ENCODE assay signal across 8 cellular contexts in genomic region chr16:275786-276232, GRCh38. TPM values are rescaled to one million over a fixed set of nuclear protein-coding genes. Genes with fewer than 3 reads are reported as not detected.
DNase-seq lines count a peak whose midpoint lies in the region; ATAC-seq, FAIRE-seq and TF ChIP-seq lines count a peak whose summit lies in the region.
"Had no signal": no experiment of that assay in that cellular context is flagged by ENCODE, and none has a peak within 500 bp of the region (broad histone marks: within the 10 kb centered on the region; RNA-seq: fewer than 3 reads in every experiment).

RGS11 (minus strand) TSS chr16:275944; CDS start chr16:275911, 33 bp downstream.

- no peaks in the 10 kb centered on the region for H3K9me3 ChIP-seq in HUES6 (ENCODE audit: control insufficient read depth, insufficient read depth, low read depth, low read length)
- H3K9me3 ChIP-seq in mammary epithelial cell (replicated peaks; ENCODE audit: insufficient read depth, low read length): no peaks in the 10 kb centered on the region
- no peaks in the 10 kb centered on the region for H3K9me3 ChIP-seq in keratinocyte (ENCODE audit: control insufficient read depth, low read depth, low read length)

- CTCF ChIA-PET in mammary epithelial cell (lab: Charles Lee; ENCODE audit: low non-redundant PET): no interaction called here

- dilution Hi-C loops in mammary epithelial cell (cut with HindIII; ENCODE audit: low sequenced_read_pairs) (no loop called here), keratinocyte (cut with MboI; ENCODE audit: extremely low pct_ligation_motif_present, low sequenced_read_pairs) (no loop called here)

- no peaks in the 10 kb centered on the region for H3K9me1 ChIP-seq in keratinocyte (ENCODE audit: control insufficient read depth, extremely low read depth, insufficient read depth, low read length)

- no CpG with 5 or more reads among the region's 56 CpGs for whole genome bisulfite sequencing in mammary epithelial cell (ENCODE audit: low coverage, missing lambda C conversion rate)

- no peaks in the 10 kb centered on the region for H3K36me3 Mint-ChIP-seq in stimulated activated naive B cell treated with anti-CD40 and anti-IgM and Interleukin-4, amounts not matched to agents 10 μg/mL and 1 μg/mL and 100 μg/mL, for 72 hours

- BruUV-seq in mammary epithelial cell (replicated peaks; lab: Mats Ljungman, UMichigan): no TSS peak

- ATAC-seq in stimulated activated naive B cell treated with anti-CD40 and anti-IgM and Interleukin-4, amounts not matched to agents 10 μg/mL and 1 μg/mL and 100 μg/mL, for 72 hours (replicated peaks): peak in 1 of 2 donors; percentile 13
- ATAC-seq in GM21367 (IDR thresholded peaks at IDR 0.05; ENCODE audit: unreplicated experiment): no peak
- no peak for ATAC-seq in HG03342 (IDR thresholded peaks at IDR 0.05; ENCODE audit: unreplicated experiment)

- H3K9ac ChIP-seq in HUES6 (ENCODE audit: low read length) (no peak within 1 kb of the TSS), mammary epithelial cell (ENCODE audit: insufficient read depth, low read length) (no peak within 1 kb of the TSS), keratinocyte (ENCODE audit: control insufficient read depth, extremely low read depth, insufficient read depth, low read length) (no peak within 1 kb of the TSS)

- H3K4me3 Mint-ChIP-seq in stimulated activated naive B cell treated with anti-CD40 and anti-IgM and Interleukin-4, amounts not matched to agents 10 μg/mL and 1 μg/mL and 100 μg/mL, for 72 hours: peak within 1 kb of the TSS; percentile 75

- H3K4me1 Mint-ChIP-seq in stimulated activated naive B cell treated with anti-CD40 and anti-IgM and Interleukin-4, amounts not matched to agents 10 μg/mL and 1 μg/mL and 100 μg/mL, for 72 hours: peaks cover 7 to 20% of the 10 kb centered on the region in 2 donors

- H3K4me3 ChIP-seq in HUES6 (ENCODE audit: low read depth, low read length) (peak within 1 kb of the TSS; percentile 70), mammary epithelial cell (replicated peaks in 1 of 3; ENCODE audit: insufficient read depth in 1 of 3, low read depth in 2 of 3, low read length in 3 of 3) (peak within 1 kb of the TSS in 2 of 3 experiments; percentile 15 to 20), keratinocyte (ENCODE audit: control insufficient read depth in 2 of 3, extremely low read depth in 1 of 3, insufficient read depth in 2 of 3, low read depth in 1 of 3, low read length in 3 of 3) (no peak within 1 kb of the TSS)

- TF ChIP-seq CTCF in mammary epithelial cell (conservative IDR thresholded peaks at IDR 0.05 in 1 of 2, IDR thresholded peaks at IDR 0.05 in 1 of 2; ENCODE audit: extremely low read depth in 1 of 2, insufficient read depth in 1 of 2, low read depth in 1 of 2, low read length in 2 of 2) (no peak), keratinocyte (optimal IDR thresholded peaks at IDR 0.05 in 1 of 3, IDR thresholded peaks at IDR 0.05 in 1 of 3, conservative IDR thresholded peaks at IDR 0.05 in 1 of 3; ENCODE audit: extremely low read depth in 1 of 3, insufficient read depth in 2 of 3, low read length in 3 of 3) (no peak)

- H3K27ac ChIP-seq in HUES6 (ENCODE audit: low read depth, low read length): no peak within 1 kb of the TSS
- no peak within 1 kb of the TSS for H3K27ac ChIP-seq in mammary epithelial cell (ENCODE audit: insufficient read depth, low read depth, low read length)
- H3K27ac ChIP-seq in keratinocyte (ENCODE audit: control insufficient read depth, insufficient read depth, low read length): no peak within 1 kb of the TSS

- peaks cover 5% of the 10 kb centered on the region; the same call in 1 of the 2 replicates for H3K4me1 ChIP-seq in HUES6 (ENCODE audit: control insufficient read depth, insufficient read depth, low read length)
- H3K4me1 ChIP-seq in mammary epithelial cell (ENCODE audit: insufficient read depth, low read length): peaks cover 7% of the 10 kb centered on the region
- H3K4me1 ChIP-seq in keratinocyte (ENCODE audit: control insufficient read depth, extremely low read depth, insufficient read depth, low read length): no peaks in the 10 kb centered on the region

- H3K9me3 Mint-ChIP-seq in stimulated activated naive B cell treated with anti-CD40 and anti-IgM and Interleukin-4, amounts not matched to agents 10 μg/mL and 1 μg/mL and 100 μg/mL, for 72 hours: no peaks in the 10 kb centered on the region

- H3K36me3 ChIP-seq in HUES6 (ENCODE audit: control insufficient read depth, insufficient read depth, low read length) (no peaks in the 10 kb centered on the region), mammary epithelial cell (ENCODE audit: insufficient read depth, low read length) (no peaks in the 10 kb centered on the region), keratinocyte (ENCODE audit: control insufficient read depth in 2 of 2, extremely low read depth in 1 of 2, insufficient read depth in 2 of 2, low read length in 2 of 2) (no peaks in the 10 kb centered on the region)

- H3K27me3 ChIP-seq in HUES6 (ENCODE audit: control insufficient read depth, insufficient read depth, low read length) (peaks cover 69% of the 10 kb centered on the region), mammary epithelial cell (ENCODE audit: insufficient read depth, low read length) (peaks cover 9% of the 10 kb centered on the region), keratinocyte (ENCODE audit: control insufficient read depth, extremely low read depth, insufficient read depth, low read length) (peaks cover 45% of the 10 kb centered on the region)

- peaks cover 2% of the 10 kb centered on the region for H4K20me1 ChIP-seq in mammary epithelial cell (ENCODE audit: insufficient read depth, low read length)
- no peaks in the 10 kb centered on the region for H4K20me1 ChIP-seq in keratinocyte (ENCODE audit: control insufficient read depth, extremely low read depth, insufficient read depth, low read length)

- in situ Hi-C loops in mammary epithelial cell (cut with MboI; ENCODE audit: low sequenced_read_pairs in 2 of 2): no loop called here

- peak within 1 kb of the TSS; percentile 86 for H3K4me2 ChIP-seq in mammary epithelial cell (ENCODE audit: insufficient read depth, low read depth, low read length)
- peak within 1 kb of the TSS; percentile 37 for H3K4me2 ChIP-seq in keratinocyte (ENCODE audit: control insufficient read depth, extremely low read depth, insufficient read depth, low read depth, low read length)

- no peak for FAIRE-seq in keratinocyte (lab: Jason Lieb, UNC)

- intact Hi-C loops in mammary epithelial cell (cut with micrococcal nuclease): no loop called here

- H2AFZ ChIP-seq in mammary epithelial cell (ENCODE audit: low read depth, low read length) (peak within 1 kb of the TSS; percentile 50), keratinocyte (ENCODE audit: control insufficient read depth, low read length) (no peak within 1 kb of the TSS)

- peak within 1 kb of the TSS; percentile 51 for H3K27ac Mint-ChIP-seq in stimulated activated naive B cell treated with anti-CD40 and anti-IgM and Interleukin-4, amounts not matched to agents 10 μg/mL and 1 μg/mL and 100 μg/mL, for 72 hours

- no peak for DNase-seq in mammary epithelial cell
- DNase-seq in keratinocyte (ENCODE audit: low read depth, low spot score): no peak
- DNase-seq in stimulated activated naive B cell treated with anti-CD40 and anti-IgM and Interleukin-4, amounts not matched to agents 10 μg/mL and 1 μg/mL and 100 μg/mL, for 72 hours: no peak
- no peak for DNase-seq in GF-D8 (lab: John Stamatoyannopoulos, UW)

- H3K27me3 Mint-ChIP-seq in stimulated activated naive B cell treated with anti-CD40 and anti-IgM and Interleukin-4, amounts not matched to agents 10 μg/mL and 1 μg/mL and 100 μg/mL, for 72 hours: peaks cover 33 to 40% of the 10 kb centered on the region in 2 donors

- no peaks in the 10 kb centered on the region for H3K79me2 ChIP-seq in mammary epithelial cell (ENCODE audit: insufficient read depth, low read length)
- no peaks in the 10 kb centered on the region for H3K79me2 ChIP-seq in keratinocyte (ENCODE audit: control insufficient read depth, insufficient read depth, low read length)

RNA-seq across cellular contexts. Expression of gene RGS11, which starts in this region (rescaled TPM):
- total RNA-seq in mammary epithelial cell: under 1 TPM; 0.33 to 0.49 TPM
- 0.14 TPM for polyA plus RNA-seq in mammary epithelial cell
- not detected for polyA minus RNA-seq in mammary epithelial cell
- 0.05 TPM in 2 of 3 replicates, not detected in the other for polyA plus RNA-seq in keratinocyte
- polyA plus RNA-seq in keratinocyte (2011; ENCODE audit: low read depth): 0.31 TPM
- not detected in 2 replicates for polyA plus RNA-seq in keratinocyte (2011; cell fraction: cytosol; rRNA removed)
- 0.33 and 0.60 TPM in 2 replicates for polyA plus RNA-seq in keratinocyte (2011; cell fraction: nucleus; rRNA removed)
- polyA plus RNA-seq in keratinocyte (2012; ENCODE audit: low replicate concordance): 0.27 TPM in 1 of 2 replicates, not detected in the other
- not detected in 3 replicates for polyA minus RNA-seq in keratinocyte
- polyA minus RNA-seq in keratinocyte (2011; cell fraction: cytosol; rRNA and poly(A)+ RNA removed): not detected
- 0.23 and 0.42 TPM in 2 replicates for polyA minus RNA-seq in keratinocyte (2011; cell fraction: nucleus; rRNA and poly(A)+ RNA removed)
- total RNA-seq: mononuclear cell had no signal

Comparison
In these comparisons a context has a peak if more than half of its experiments do, and no peak if none do; other contexts are left out.
1. H3K4me3 ChIP-seq: peak in HUES6 (single experiment) and mammary epithelial cell (2 of 3); none in keratinocyte (0 of 3).